Comparison of ENCODE assay signal across 18 cellular contexts in the genomic region with DNA sequence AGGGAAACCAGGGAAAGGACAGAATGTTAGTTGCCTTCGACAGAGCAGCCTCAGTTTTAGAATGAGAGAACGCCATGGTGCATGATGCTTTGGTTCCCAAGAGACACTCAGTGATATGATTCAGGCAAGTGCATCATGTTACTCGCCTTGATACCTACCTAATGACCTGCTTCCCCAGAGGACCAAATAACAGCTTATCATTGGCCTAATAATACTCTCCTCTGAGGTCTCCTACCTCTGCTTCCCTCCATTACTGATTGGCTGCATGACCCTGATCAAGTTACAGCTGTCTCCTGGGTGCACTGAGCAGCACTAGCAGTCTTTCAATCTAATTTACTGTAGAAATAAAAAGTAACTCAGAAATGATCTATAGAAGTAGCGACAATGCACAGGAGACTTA.
"Had no signal": no experiment of that assay in that cellular context is flagged by ENCODE, and none has a peak within 500 bp of the region (broad histone marks: within the 10 kb centered on the region; RNA-seq: fewer than 3 reads in every experiment).

No MANE protein-coding gene starts in this region.

- H3K4me1 ChIP-seq: gastrocnemius medialis, right lobe of liver, suprapubic skin, thyroid gland had no signal

- H3K36me3 ChIP-seq: esophagus muscularis mucosa, gastrocnemius medialis, ovary, right lobe of liver, suprapubic skin, thyroid gland had no signal

- DNase-seq: effector memory CD8-positive, alpha-beta T cell; gastrocnemius medialis; kidney; left cardiac atrium; left ventricle myocardium superior; naive thymus-derived CD4-positive, alpha-beta T cell; nephron progenitor cell; ovary; right lobe of liver; stimulated activated CD4-positive, alpha-beta T cell treated with anti-CD3 and anti-CD28 coated beads, Interleukin-4, amount 100 ng/mL, for 1 hour; stimulated activated CD8-positive, alpha-beta memory T cell treated with anti-CD3 and anti-CD28 coated beads, Interleukin-4, amount 100 ng/mL, for 48 hours; stimulated activated naive CD8-positive, alpha-beta T cell treated with anti-CD3 and anti-CD28 coated beads, Interleukin-15, Interleukin-2, amounts not matched to agents 100 U/mL and 50 U/mL, for 24 hours; thyroid gland had no signal

- H3K4me3 ChIP-seq: esophagus muscularis mucosa, gastrocnemius medialis, ovary, right lobe of liver, suprapubic skin, thyroid gland had no signal

- H3K9me3 ChIP-seq: esophagus muscularis mucosa, gastrocnemius medialis, ovary, right lobe of liver, suprapubic skin, thyroid gland had no signal

- H3K27ac ChIP-seq: epithelial cell of prostate, esophagus muscularis mucosa, gastrocnemius medialis, ovary, right lobe of liver, suprapubic skin, thyroid gland had no signal

- FAIRE-seq: urothelium cell line had no signal

- H3K27me3 ChIP-seq: esophagus muscularis mucosa, gastrocnemius medialis, ovary, right lobe of liver, suprapubic skin, thyroid gland had no signal

- ATAC-seq: effector memory CD8-positive, alpha-beta T cell; gastrocnemius medialis; left cardiac atrium; left ventricle myocardium superior; naive thymus-derived CD4-positive, alpha-beta T cell; right lobe of liver; stimulated activated effector memory CD8-positive, alpha-beta T cell treated with anti-CD3 and anti-CD28 coated beads, Interleukin-12 subunit alpha, Interleukin-12 subunit beta, amount 100 ng/mL, for 72 hours; stimulated activated naive CD8-positive, alpha-beta T cell treated with anti-CD3 and anti-CD28 coated beads, Interleukin-15, Interleukin-2, amounts not matched to agents 100 U/mL and 50 U/mL, for 24 hours had no signal
